8 cellular contexts compared by ENCODE assay signal in the genomic region with DNA sequence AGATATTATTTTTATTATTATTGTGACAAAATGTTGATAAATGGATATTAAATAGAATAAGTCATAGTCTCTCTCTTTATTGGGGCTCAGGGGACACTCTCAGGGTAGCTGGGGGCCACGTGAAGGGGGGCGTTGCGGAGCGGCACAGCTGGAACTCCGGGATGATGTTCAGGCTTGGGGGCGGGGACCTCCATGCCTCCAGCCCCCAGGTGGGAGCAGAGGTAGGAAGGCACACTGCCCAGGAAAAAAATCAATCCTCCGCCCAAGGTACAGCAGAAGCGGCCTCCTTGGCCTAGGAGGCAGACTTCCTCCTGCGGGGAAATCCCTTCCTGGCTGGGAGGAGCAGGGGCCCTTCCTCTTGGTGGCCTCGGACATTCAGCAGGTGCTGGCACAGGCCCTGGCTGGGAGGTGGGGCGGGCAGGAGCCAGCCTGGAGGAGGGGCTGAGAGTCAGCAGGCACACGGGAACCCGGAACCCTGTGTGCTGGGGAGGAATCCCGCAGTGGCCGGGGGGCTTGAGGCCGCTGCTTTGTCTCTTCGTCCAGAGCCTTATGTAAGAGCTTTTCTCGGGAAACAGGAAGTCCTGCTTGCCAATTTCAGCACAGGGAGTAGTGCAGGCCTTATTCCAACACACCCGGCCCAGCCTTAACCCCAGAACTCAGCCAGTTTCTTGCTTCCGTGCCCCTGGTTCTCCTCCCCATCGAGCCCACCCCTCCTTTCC. TPM values are rescaled to one million over a fixed set of nuclear protein-coding genes. Genes with fewer than 3 reads are reported as not detected.
DNase-seq lines count a peak whose midpoint lies in the region; ATAC-seq, FAIRE-seq and TF ChIP-seq lines count a peak whose summit lies in the region.

No MANE protein-coding gene starts in this region.

- H3K4me1 Mint-ChIP-seq in CD4-positive, alpha-beta T cell (ENCODE audit: low read depth), result peaks cover 60% of the 10 kb centered on the region

- H2AFZ ChIP-seq in GM23248, result peak overlapping the region; percentile 97

- POLR2A ChIA-PET in CD4-positive, alpha-beta T cell (lab: Charles Lee), result interaction anchor here (0.6 to 2.6 kb wide), 4 partner anchors 9 to 315 kb away, joined by 3 to 6 read pairs (median 4); a partner anchor contains a TSS

- H3K4me3 ChIP-seq in GM23248, result peak overlapping the region; percentile 4
- H3K4me3 ChIP-seq in duodenal mucosa (ENCODE audit: low read depth in 1 of 2, low read length in 2 of 2), result peak overlapping the region; percentile 71 to 90
- H3K4me3 ChIP-seq in lung, result no peak overlapping the region
- no peak overlapping the region for H3K4me3 ChIP-seq in testis

- peak overlapping the region; percentile 56 for H3K4me3 Mint-ChIP-seq in CD4-positive, alpha-beta T cell

- no peaks in the 10 kb centered on the region for H3K27me3 ChIP-seq in CD4-positive, alpha-beta T cell (ENCODE audit: control insufficient read depth, insufficient read depth, low read length)
- no peaks in the 10 kb centered on the region for H3K27me3 ChIP-seq in GM23248 (replicated peaks; ENCODE audit: insufficient read depth)
- H3K27me3 ChIP-seq in duodenal mucosa (ENCODE audit: control insufficient read depth in 1 of 2, insufficient read depth in 2 of 2, low read length in 2 of 2), result no peaks in the 10 kb centered on the region
- H3K27me3 ChIP-seq in lung (ENCODE audit: control insufficient read depth, insufficient read depth), result no peaks in the 10 kb centered on the region
- no peaks in the 10 kb centered on the region for H3K27me3 ChIP-seq in testis

- no peaks in the 10 kb centered on the region for H3F3A ChIP-seq in GM23248 (ENCODE audit: insufficient read depth)

- no peak for DNase-seq in CD4-positive, alpha-beta T cell
- peak; percentile 75 for DNase-seq in GM23248
- peak; percentile 87 for DNase-seq in RPMI8226
- peak; percentile 93 for DNase-seq in lung (ENCODE audit: low spot score)
- peak; percentile 81 for DNase-seq in testis
- DNase-seq in D721Med (ENCODE audit: insufficient read length, low spot score), result no peak

- no peak for TF ChIP-seq POLR2A in testis (IDR thresholded peaks at IDR 0.05)

- H3K36me3 Mint-ChIP-seq in CD4-positive, alpha-beta T cell (ENCODE audit: low read depth), result peaks cover 24% of the 10 kb centered on the region

- TF ChIP-seq CTCF in CD4-positive, alpha-beta T cell (IDR thresholded peaks at IDR 0.05), result no peak
- TF ChIP-seq CTCF in lung (IDR thresholded peaks at IDR 0.05; ENCODE audit: control extremely low read depth, extremely low read depth) (no peak), testis (IDR thresholded peaks at IDR 0.05) (no peak), D721Med (IDR thresholded peaks at IDR 0.05; ENCODE audit: insufficient read depth, missing control alignments) (no peak)

- H3K27ac Mint-ChIP-seq in CD4-positive, alpha-beta T cell, result peak overlapping the region; percentile 63

- H3K9ac ChIP-seq in GM23248, result peak overlapping the region; percentile 81
- H3K9ac ChIP-seq in duodenal mucosa (ENCODE audit: low read depth in 1 of 2, low read length in 2 of 2), result peak overlapping the region; percentile 71 to 83

- peaks cover 16% of the 10 kb centered on the region for H3K79me2 ChIP-seq in GM23248 (ENCODE audit: insufficient read depth)

- WGBS in GM23248 (ENCODE audit: low coverage in 1 of 2, low lambda C conversion rate in 2 of 2, missing lambda C conversion rate in 2 of 2), 2 experiments, result 28 to 31% methylated on average over 17 to 21 of the region's 21 CpGs
- 6 to 7% methylated on average over 21 of the region's 21 CpGs for WGBS in lung, 2 donors
- 27 to 30% methylated on average over 21 of the region's 21 CpGs for WGBS in testis, 2 donors

- H3K36me3 ChIP-seq in GM23248 (ENCODE audit: low read depth) (no peaks in the 10 kb centered on the region), duodenal mucosa (ENCODE audit: control insufficient read depth in 1 of 2, insufficient read depth in 2 of 2, low read length in 2 of 2) (no peaks in the 10 kb centered on the region), lung (ENCODE audit: control insufficient read depth in 2 of 2, insufficient read depth in 2 of 2, low read length in 2 of 2) (peaks cover 0 to 5% of the 10 kb centered on the region in 2 donors), testis (ENCODE audit: low read depth, missing control alignments) (no peaks in the 10 kb centered on the region)

- intact Hi-C loops in CD4-positive, alpha-beta T cell (cut with DNase I, micrococcal nuclease), result no loop called here
- intact Hi-C loops in testis (cut with DNase I; ENCODE audit: low total_unique reads), result loop anchor here (5.0 kb wide), 1 partner anchor 46 kb away; no protein-coding TSS in a partner anchor

- H3K9me2 ChIP-seq in GM23248 (ENCODE audit: insufficient read depth), result no peaks in the 10 kb centered on the region

- no peaks in the 10 kb centered on the region for H4K20me1 ChIP-seq in GM23248 (ENCODE audit: insufficient read depth)

- H3K27ac ChIP-seq in CD4-positive, alpha-beta T cell (ENCODE audit: low read depth, low read length), result no peak overlapping the region
- no peak overlapping the region for H3K27ac ChIP-seq in GM23248
- peak overlapping the region; percentile 98 for H3K27ac ChIP-seq in duodenal mucosa (ENCODE audit: low read depth, low read length)
- peak overlapping the region; percentile 77 to 95 for H3K27ac ChIP-seq in lung (ENCODE audit: low read depth in 1 of 2, low read length in 1 of 2)
- H3K27ac ChIP-seq in testis, result peak overlapping the region; percentile 86 to 92

- no peaks in the 10 kb centered on the region for H3K9me3 Mint-ChIP-seq in CD4-positive, alpha-beta T cell

- no peak for ATAC-seq in CD4-positive, alpha-beta T cell (ENCODE audit: poor library complexity)
- ATAC-seq in lung (ENCODE audit: insufficient read depth, low FRiP score) (peak; percentile 63), GM21390 (IDR thresholded peaks at IDR 0.05; ENCODE audit: unreplicated experiment) (no peak)

- CTCF ChIA-PET in CD4-positive, alpha-beta T cell (lab: Charles Lee), result interaction anchor here (0.8 to 1.0 kb wide), 2 partner anchors 31 to 121 kb away, joined by 3 to 4 read pairs; no protein-coding TSS in a partner anchor

- H3K27me3 Mint-ChIP-seq in CD4-positive, alpha-beta T cell, result no peaks in the 10 kb centered on the region

- FAIRE-seq in D721Med (lab: Jason Lieb, UNC), result no peak

- in situ Hi-C loops in GM23248 (cut with MboI), result no loop called here

- peak overlapping the region; percentile 62 for H3K4me2 ChIP-seq in GM23248 (ENCODE audit: unreplicated experiment)

- no peaks in the 10 kb centered on the region for H3K9me3 ChIP-seq in CD4-positive, alpha-beta T cell (ENCODE audit: control insufficient read depth, low read length)
- H3K9me3 ChIP-seq in GM23248 (ENCODE audit: low read depth), result no peaks in the 10 kb centered on the region
- no peaks in the 10 kb centered on the region for H3K9me3 ChIP-seq in duodenal mucosa (ENCODE audit: control insufficient read depth in 1 of 2, low read length in 2 of 2)
- H3K9me3 ChIP-seq in lung (ENCODE audit: control insufficient read depth in 2 of 2, insufficient read depth in 1 of 2, low read length in 1 of 2), result no peaks in the 10 kb centered on the region
- H3K9me3 ChIP-seq in testis, result no peaks in the 10 kb centered on the region

- H3K4me1 ChIP-seq in GM23248 (ENCODE audit: insufficient read depth), result peaks cover 21% of the 10 kb centered on the region
- H3K4me1 ChIP-seq in duodenal mucosa (ENCODE audit: control insufficient read depth in 1 of 2, insufficient read depth in 2 of 2, low read length in 2 of 2), result peaks cover 49 to 57% of the 10 kb centered on the region in 2 donors
- peaks cover 0 to 16% of the 10 kb centered on the region in 2 donors for H3K4me1 ChIP-seq in lung (ENCODE audit: control insufficient read depth in 2 of 2, insufficient read depth in 2 of 2, low read length in 2 of 2)
- peaks cover 43% of the 10 kb centered on the region for H3K4me1 ChIP-seq in testis

RNA-seq across cellular contexts. Expression of a gene that starts 0.6 kb away (rescaled TPM):
- 1 to 10 TPM; 1.1 to 1.7 TPM for total RNA-seq in CD4-positive, alpha-beta T cell
- 1.5 TPM in 1 of 2 replicates, not detected in the other for total RNA-seq in GM23248 (2014; rRNA removed; shearing (Covaris generic))
- polyA plus RNA-seq in GM23248 (2016; fragmentation: Nextera tagmentation; extraction: Ambion mirVana), result 1.4 and 2.0 TPM in 2 replicates
- 100 to 1,000 TPM in 1 of 2 donors, 10 to 100 TPM in 1; 48.7 to 140 TPM for total RNA-seq in lung
- 100 to 1,000 TPM in 1 of 2 donors, 10 to 100 TPM in 1; 86.0 to 101 TPM for polyA plus RNA-seq in lung
- total RNA-seq in testis, result 1 to 10 TPM; 1.2 to 5.1 TPM
- 11.5 TPM for polyA plus RNA-seq in testis (ENCODE audit: insufficient read depth, low read depth, low replicate concordance)

RNA-seq across cellular contexts. Expression of a gene that starts 3.7 kb away (rescaled TPM):
- total RNA-seq in CD4-positive, alpha-beta T cell, result 10 to 100 TPM; 27.7 to 28.9 TPM
- total RNA-seq in GM23248 (2014; rRNA removed; shearing (Covaris generic)), result 82.5 and 111 TPM in 2 replicates
- polyA plus RNA-seq in GM23248 (2016; fragmentation: Nextera tagmentation; extraction: Ambion mirVana) (1.3 and 1.9 TPM in 2 replicates), lung (10 to 100 TPM; 48.9 to 54.4 TPM), testis (ENCODE audit: insufficient read depth, low read depth, low replicate concordance) (108 TPM)
- total RNA-seq in lung (10 to 100 TPM; 34.0 to 48.3 TPM), testis (10 to 100 TPM; 77.4 to 83.5 TPM)

RNA-seq across cellular contexts. Expression of a gene that starts 9.1 kb away (rescaled TPM):
- 10 to 100 TPM; 17.0 to 19.1 TPM for total RNA-seq in CD4-positive, alpha-beta T cell
- 21.9 and 34.3 TPM in 2 replicates for total RNA-seq in GM23248 (2014; rRNA removed; shearing (Covaris generic))
- polyA plus RNA-seq in GM23248 (2016; fragmentation: Nextera tagmentation; extraction: Ambion mirVana), result 14.0 and 18.7 TPM in 2 replicates
- 10 to 100 TPM; 15.1 to 46.5 TPM for total RNA-seq in lung
- 10 to 100 TPM; 35.4 to 72.2 TPM for polyA plus RNA-seq in lung
- 10 to 100 TPM; 17.0 to 20.6 TPM for total RNA-seq in testis
- polyA plus RNA-seq in testis (ENCODE audit: insufficient read depth, low read depth, low replicate concordance), result 21.5 TPM

RNA-seq across cellular contexts. Expression of a gene that starts 21.5 kb away (rescaled TPM):
- total RNA-seq in CD4-positive, alpha-beta T cell, result under 1 TPM; 0.33 to 0.95 TPM
- 51.1 and 55.0 TPM in 2 replicates for total RNA-seq in GM23248 (2014; rRNA removed; shearing (Covaris generic))
- polyA plus RNA-seq in GM23248 (2016; fragmentation: Nextera tagmentation; extraction: Ambion mirVana), result 84.5 and 88.1 TPM in 2 replicates
- 100 to 1,000 TPM in 1 of 2 donors, 10 to 100 TPM in 1; 33.3 to 358 TPM for total RNA-seq in lung
- 100 to 1,000 TPM; 431 to 595 TPM for polyA plus RNA-seq in lung
- 1 to 10 TPM; 2.0 to 6.4 TPM for total RNA-seq in testis
- 54.8 TPM for polyA plus RNA-seq in testis (ENCODE audit: insufficient read depth, low read depth, low replicate concordance)

RNA-seq across cellular contexts. Expression of a gene that starts 25.7 kb away (rescaled TPM):
- 10 to 100 TPM; 12.0 to 12.9 TPM for total RNA-seq in CD4-positive, alpha-beta T cell
- total RNA-seq in GM23248 (2014; rRNA removed; shearing (Covaris generic)), result 127 and 195 TPM in 2 replicates
- polyA plus RNA-seq in GM23248 (2016; fragmentation: Nextera tagmentation; extraction: Ambion mirVana) (63.2 and 65.9 TPM in 2 replicates), lung (10 to 100 TPM; 98.1 to 99.5 TPM), testis (ENCODE audit: insufficient read depth, low read depth, low replicate concordance) (60.9 TPM)
- total RNA-seq in lung (10 to 100 TPM; 42.3 to 71.5 TPM), testis (10 to 100 TPM; 55.7 to 88.7 TPM)

Comparison
In these comparisons a context has a peak if more than half of its experiments do, and no peak if none do; other contexts are left out.
1. DNase-seq: peak in GM23248 (single experiment), RPMI8226 (single experiment), lung (single experiment) and testis (single experiment); none in CD4-positive, alpha-beta T cell (0 of 10) and D721Med (single experiment).
2. H3K27ac ChIP-seq: peak in duodenal mucosa (single experiment), lung (2 of 2) and testis (2 of 2); none in CD4-positive, alpha-beta T cell (single experiment) and GM23248 (single experiment).
3. H3K4me3 ChIP-seq: peak in GM23248 (single experiment) and duodenal mucosa (2 of 2); none in lung (single experiment) and testis (0 of 2).
4. RNA of a gene that starts 0.6 kb away (total RNA-seq): 48.7 to 140 TPM in lung; 1.2 to 5.1 TPM in testis, 1.1 to 1.7 TPM in CD4-positive, alpha-beta T cell and 1.5 TPM in GM23248; every median in the first group is over 4 times any median in the second.